In the genomic region with DNA sequence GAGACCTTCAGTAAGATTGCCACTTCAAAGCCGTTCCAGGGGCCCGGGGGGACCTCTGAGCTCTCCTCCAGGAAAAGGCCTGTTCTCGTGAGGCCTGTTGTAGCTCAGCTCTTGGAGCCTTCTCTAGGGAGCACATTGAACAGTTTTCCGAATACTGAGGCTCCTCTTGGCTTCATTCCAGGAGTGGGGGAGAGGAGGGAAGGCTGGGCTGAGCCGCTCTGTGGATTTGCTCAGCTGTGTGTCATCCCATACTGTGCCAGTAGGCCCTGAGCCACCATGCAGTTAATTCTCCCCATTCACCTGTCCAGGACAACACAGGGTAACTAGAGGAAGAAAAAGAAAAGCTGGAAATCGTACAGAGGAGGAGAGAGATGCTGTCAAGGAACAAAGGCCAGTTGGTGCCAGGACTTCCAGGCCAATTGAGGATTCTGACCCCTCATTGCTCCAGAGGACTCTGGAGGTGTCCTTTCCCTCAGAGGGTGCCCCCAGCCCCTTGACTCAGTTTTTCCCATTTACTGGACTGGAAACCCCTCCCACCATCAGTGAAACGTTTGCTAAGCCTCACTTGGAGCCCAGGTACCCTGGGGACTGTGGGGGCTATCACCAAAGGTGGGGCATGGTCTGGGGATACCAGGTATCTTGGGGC, we compare ENCODE assay signal across 7 cellular contexts. TPM values are rescaled to one million over a fixed set of nuclear protein-coding genes. Genes with fewer than 3 reads are reported as not detected.
DNase-seq lines count a peak whose midpoint lies in the region; ATAC-seq, FAIRE-seq and TF ChIP-seq lines count a peak whose summit lies in the region.

No MANE protein-coding gene starts in this region.

- H3K27ac ChIP-seq in kidney (ENCODE audit: low read depth in 2 of 2, low read length in 2 of 2) = peak overlapping the region in 1 of 2 donors; percentile 91
- H3K27ac ChIP-seq in thyroid gland = peak overlapping the region; percentile 63 to 89 (median 88)

- intact Hi-C loops in kidney (cut with DNase I) = no loop called here
- intact Hi-C loops in thyroid gland (cut with DNase I) = no loop called here

- ATAC-seq in GM18870 (IDR thresholded peaks at IDR 0.05; ENCODE audit: unreplicated experiment) = no peak

- H3K4me3 ChIP-seq in kidney (ENCODE audit: low read length in 2 of 2) (no peak overlapping the region), thyroid gland (replicated peaks in 1 of 3) (no peak overlapping the region)

- WGBS in thyroid gland, 2 donors = 50 to 53% methylated on average over 6 to 7 of the region's 7 CpGs

- no peaks in the 10 kb centered on the region for H3K27me3 ChIP-seq in thyroid gland

- TF ChIP-seq POLR2A in thyroid gland (IDR thresholded peaks at IDR 0.05) = no peak

- peaks cover 0 to 3% of the 10 kb centered on the region in 2 donors for H3K9me3 ChIP-seq in kidney (ENCODE audit: control insufficient read depth in 1 of 2, low read length in 2 of 2)
- no peaks in the 10 kb centered on the region for H3K9me3 ChIP-seq in thyroid gland

- no peak for FAIRE-seq in kidney (lab: Jason Lieb, UNC)

- DNase-seq in NCI-H2029 treated with DMSO at 0.1 percent for 48 hours (lab: John Stamatoyannopoulos, UW) = peak; percentile 2
- peak; percentile 75 for DNase-seq in astrocyte of the hippocampus (ENCODE audit: low read depth, low spot score)
- DNase-seq in kidney = peak; percentile 65
- DNase-seq in thyroid gland = peak; percentile 54 to 67
- DNase-seq in MV-4-11 (lab: John Stamatoyannopoulos, UW) = no peak
- DNase-seq in NCI-H187 (lab: John Stamatoyannopoulos, UW) = no peak

- H3K36me3 ChIP-seq in kidney (ENCODE audit: control insufficient read depth in 1 of 2, insufficient read depth in 2 of 2, low read length in 2 of 2) = no peaks in the 10 kb centered on the region
- no peaks in the 10 kb centered on the region for H3K36me3 ChIP-seq in thyroid gland

- H3K4me1 ChIP-seq in kidney (ENCODE audit: control insufficient read depth in 1 of 2, insufficient read depth in 1 of 2, low read depth in 1 of 2, low read length in 2 of 2) (peaks cover 37% of the 10 kb centered on the region in 2 donors), thyroid gland (peaks cover 35 to 68% of the 10 kb centered on the region in 2 donors)

- H3K9ac ChIP-seq in kidney (ENCODE audit: low read length in 2 of 2) = no peak overlapping the region

- TF ChIP-seq CTCF in kidney (IDR thresholded peaks at IDR 0.05; ENCODE audit: borderline replicate concordance, extremely low read depth, insufficient read depth) = no peak
- TF ChIP-seq CTCF in thyroid gland (IDR thresholded peaks at IDR 0.05) = peak in 1 of 6 experiments; percentile 23

RNA-seq across cellular contexts. Expression of a gene that starts 41.4 kb away (rescaled TPM):
- total RNA-seq in kidney (35.5 TPM), thyroid gland (10 to 100 TPM; 30.8 to 42.7 (median 41.7) TPM)
- 37.5 TPM for polyA plus RNA-seq in kidney (ENCODE audit: insufficient read depth, low read depth, low replicate concordance)

RNA-seq across cellular contexts. Expression of a gene that starts 57.5 kb away (rescaled TPM):
- total RNA-seq in kidney (12.5 TPM), thyroid gland (under 1 TPM; under 0.01 to 0.42 (median 0.13) TPM)
- 1.8 TPM for polyA plus RNA-seq in kidney (ENCODE audit: insufficient read depth, low read depth, low replicate concordance)

Comparison
In these comparisons a context has a peak if more than half of its experiments do, and no peak if none do; other contexts are left out.
1. DNase-seq: peak in NCI-H2029 treated with DMSO at 0.1 percent for 48 hours (single experiment), astrocyte of the hippocampus (single experiment), kidney (single experiment) and thyroid gland (2 of 2); none in MV-4-11 (single experiment) and NCI-H187 (0 of 2).